ENCODE assay signal across 18 cellular contexts in genomic region chr3:125072310-125072709, GRCh38. TPM values are rescaled to one million over a fixed set of nuclear protein-coding genes. Genes with fewer than 3 reads are reported as not detected.
A peak's percentile ranks its signal among the peaks of the same experiment; 100 is the strongest.
DNase-seq lines count a peak whose midpoint lies in the region; TF ChIP-seq lines count a peak whose summit lies in the region.
"Had no signal": no experiment of that assay in that cellular context is flagged by ENCODE, and none has a peak within 500 bp of the region (broad histone marks: within the 10 kb centered on the region; RNA-seq: fewer than 3 reads in every experiment).

No MANE protein-coding gene starts in this region.

- H3K79me2 ChIP-seq in GM23248 (ENCODE audit: insufficient read depth), result no peaks in the 10 kb centered on the region

- H3K4me3 ChIP-seq in GM23248 (no peak overlapping the region), fibroblast of the aortic adventitia (ENCODE audit: low read depth, low read length) (no peak overlapping the region)
- H3K4me3 ChIP-seq: prostate gland had no signal

- no peak for TF ChIP-seq CTCF in fibroblast of the aortic adventitia (IDR thresholded peaks at IDR 0.05; ENCODE audit: insufficient read depth, low read length)

- DNase-seq in AG08395 (ENCODE audit: low spot score) (peak; percentile 63), GM23248 (peak; percentile 70), RPMI7951 (ENCODE audit: low read depth) (peak; percentile 90), fibroblast of the aortic adventitia (ENCODE audit: low read depth) (peak; percentile 28), SW480 (ENCODE audit: low spot score) (no peak), HUDEP-2 (lab: John Stamatoyannopoulos, UW; ENCODE audit: unreplicated experiment in 76 of 76) (no peak), ecto neural progenitor cell (ENCODE audit: low spot score) (no peak)
- DNase-seq in T-helper 2 cell treated with Interferon-gamma antibody and Interleukin-4, amounts not matched to agents 5 μg/mL and 100 μg/mL, for 36 hours (ENCODE audit: low spot score), result no peak
- DNase-seq: ACHN; activated CD8-positive, alpha-beta memory T cell treated with anti-CD3 and anti-CD28 coated beads, Interleukin-2, amount 50 U/mL, for 48 hours; activated naive CD4-positive, alpha-beta T cell treated with anti-CD3 and anti-CD28 coated beads for 36 hours; Calu3; effector CD4-positive, alpha-beta T cell; naive thymus-derived CD4-positive, alpha-beta T cell; NCI-H2081 treated with DMSO at 0.1 percent for 48 hours; stimulated activated CD4-positive, alpha-beta T cell treated with anti-CD3 and anti-CD28 coated beads, Interleukin-12 subunit alpha, Interleukin-12 subunit beta, amount 100 ng/mL, for 4 hours; stimulated activated naive CD8-positive, alpha-beta T cell treated with anti-CD3 and anti-CD28 coated beads, Interleukin-15, Interleukin-2, amounts not matched to agents 100 U/mL and 50 U/mL, for 24 hours had no signal

- H3K9me3 ChIP-seq in GM23248 (ENCODE audit: low read depth), result no peaks in the 10 kb centered on the region
- H3K9me3 ChIP-seq: prostate gland had no signal

- peaks cover 8% of the 10 kb centered on the region for H3F3A ChIP-seq in GM23248 (ENCODE audit: insufficient read depth)

- H3K36me3 Mint-ChIP-seq in T-helper 2 cell treated with Interferon-gamma antibody and Interleukin-4, amounts not matched to agents 5 μg/mL and 100 μg/mL, for 36 hours (ENCODE audit: low read depth), result no peaks in the 10 kb centered on the region
- H3K36me3 Mint-ChIP-seq: naive thymus-derived CD4-positive, alpha-beta T cell had no signal

- peaks cover 11% of the 10 kb centered on the region for H3K4me1 ChIP-seq in GM23248 (ENCODE audit: insufficient read depth)
- H3K4me1 ChIP-seq: prostate gland had no signal

- in situ Hi-C loops in GM23248 (cut with MboI), result no loop called here

- H3K9me3 Mint-ChIP-seq in T-helper 2 cell treated with Interferon-gamma antibody and Interleukin-4, amounts not matched to agents 5 μg/mL and 100 μg/mL, for 36 hours, result no peaks in the 10 kb centered on the region
- H3K9me3 Mint-ChIP-seq: activated naive CD4-positive, alpha-beta T cell treated with anti-CD3 and anti-CD28 coated beads for 36 hours; naive thymus-derived CD4-positive, alpha-beta T cell had no signal

- H3K27me3 ChIP-seq in GM23248 (replicated peaks; ENCODE audit: insufficient read depth), result no peaks in the 10 kb centered on the region

- no peaks in the 10 kb centered on the region for H4K20me1 ChIP-seq in GM23248 (ENCODE audit: insufficient read depth)

- H3K4me3 Mint-ChIP-seq in T-helper 2 cell treated with Interferon-gamma antibody and Interleukin-4, amounts not matched to agents 5 μg/mL and 100 μg/mL, for 36 hours, result no peak overlapping the region
- H3K4me3 Mint-ChIP-seq: activated naive CD4-positive, alpha-beta T cell treated with anti-CD3 and anti-CD28 coated beads for 36 hours; naive thymus-derived CD4-positive, alpha-beta T cell had no signal

- H3K27ac Mint-ChIP-seq in T-helper 2 cell treated with Interferon-gamma antibody and Interleukin-4, amounts not matched to agents 5 μg/mL and 100 μg/mL, for 36 hours, result no peak overlapping the region
- H3K27ac Mint-ChIP-seq: activated naive CD4-positive, alpha-beta T cell treated with anti-CD3 and anti-CD28 coated beads for 36 hours; naive thymus-derived CD4-positive, alpha-beta T cell had no signal

- H3K4me1 Mint-ChIP-seq in T-helper 2 cell treated with Interferon-gamma antibody and Interleukin-4, amounts not matched to agents 5 μg/mL and 100 μg/mL, for 36 hours (ENCODE audit: low read depth), result peaks cover 11% of the 10 kb centered on the region

- peaks cover 20% of the 10 kb centered on the region for H3K27me3 Mint-ChIP-seq in T-helper 2 cell treated with Interferon-gamma antibody and Interleukin-4, amounts not matched to agents 5 μg/mL and 100 μg/mL, for 36 hours (ENCODE audit: low read depth)

- no peak overlapping the region for H3K27ac ChIP-seq in GM23248
- H3K27ac ChIP-seq: prostate gland had no signal

- H3K36me3 ChIP-seq in GM23248 (ENCODE audit: low read depth), result no peaks in the 10 kb centered on the region
- H3K36me3 ChIP-seq: prostate gland had no signal

- H2AFZ ChIP-seq in GM23248, result peak overlapping the region; percentile 34; the same call in 1 of the 2 replicates

- no peaks in the 10 kb centered on the region; the same call in 1 of the 2 replicates for H3K9me2 ChIP-seq in GM23248 (ENCODE audit: insufficient read depth)

- no peak overlapping the region for H3K9ac ChIP-seq in GM23248

- no peak overlapping the region for H3K4me2 ChIP-seq in GM23248 (ENCODE audit: unreplicated experiment)

RNA-seq across cellular contexts. Expression of gene HEG1, which starts 16.5 kb away (rescaled TPM):
- 116 and 137 TPM in 2 replicates for total RNA-seq in GM23248 (2014; rRNA removed; shearing (Covaris generic))
- polyA plus RNA-seq in GM23248 (2016; fragmentation: Nextera tagmentation; extraction: Ambion mirVana), result 32.0 and 32.1 TPM in 2 replicates
- 27.4 and 29.3 TPM in 2 replicates for total RNA-seq in RPMI7951 (2014; rRNA removed; shearing (Covaris generic))
- total RNA-seq in fibroblast of the aortic adventitia (ENCODE audit: low replicate concordance), result 198 and 256 TPM in 2 replicates

Comparison
In these comparisons a context has a peak if more than half of its experiments do, and no peak if none do; other contexts are left out.
1. DNase-seq: peak in AG08395 (single experiment), GM23248 (single experiment), RPMI7951 (single experiment) and fibroblast of the aortic adventitia (single experiment); none in SW480 (single experiment), HUDEP-2 (0 of 76), ecto neural progenitor cell (single experiment) and T-helper 2 cell treated with Interferon-gamma antibody and Interleukin-4, amounts not matched to agents 5 μg/mL and 100 μg/mL, for 36 hours (single experiment).